ENCODE assay signal across 1 cellular context in the genomic region with DNA sequence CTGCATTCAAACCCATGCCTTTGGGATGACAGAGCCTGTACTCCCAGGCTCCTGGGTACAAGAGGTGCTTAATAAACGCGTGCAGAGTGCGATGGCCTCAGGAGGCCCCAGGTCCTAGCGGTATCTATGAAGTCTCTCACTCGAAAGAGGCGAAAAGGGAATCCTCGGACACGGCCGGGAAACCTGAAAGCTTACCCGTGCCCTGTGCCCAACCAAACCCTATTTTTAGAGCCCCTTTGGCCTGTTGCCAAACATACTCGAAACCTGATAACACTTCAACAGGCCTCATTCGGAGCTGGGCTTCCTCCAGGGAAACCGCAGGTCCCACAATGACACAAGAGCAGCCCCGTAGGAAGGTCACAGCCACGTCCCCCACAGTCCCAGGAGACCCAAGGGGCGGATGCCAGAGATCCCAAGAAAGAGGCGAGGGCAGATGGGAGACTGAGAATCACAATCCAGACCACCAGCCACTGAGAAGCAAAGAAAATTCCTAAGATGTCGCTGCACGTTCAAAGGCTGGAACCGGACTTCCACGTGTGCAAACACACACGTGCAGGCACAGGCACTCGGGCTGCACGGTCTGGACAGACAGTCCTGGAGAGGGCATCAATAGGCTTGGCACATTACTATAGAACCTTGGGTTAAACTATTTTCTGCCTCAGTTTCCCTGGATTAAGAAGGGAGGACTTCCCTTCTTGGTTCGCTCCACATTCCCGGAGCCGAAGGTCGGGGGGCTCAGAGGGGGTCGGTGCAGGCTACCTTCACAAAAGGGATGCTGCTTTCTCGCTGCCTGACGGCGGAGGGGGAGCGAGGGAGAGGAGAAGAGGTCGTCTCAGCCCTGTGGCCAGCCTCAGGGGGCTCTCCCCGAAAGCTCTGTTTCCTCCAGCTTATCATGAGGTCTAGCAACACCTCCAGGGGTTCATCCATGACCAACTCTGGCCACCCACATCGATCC.
A peak's percentile ranks its signal among the peaks of the same experiment; 100 is the strongest.
TF ChIP-seq lines count a peak whose summit lies in the region.

No MANE protein-coding gene starts in this region.

TF ChIP-seq in GM12878, 131 proteins besides CTCF, POLR2A, EP300 and RAD21 (continued from another document and continues in another):
- TF ChIP-seq RELA (IDR thresholded peaks at IDR 0.05; ENCODE audit: borderline replicate concordance, partially characterized antibody) (no peak), BMI1 (IDR thresholded peaks at IDR 0.05; ENCODE audit: borderline replicate concordance) (no peak), YBX1 (IDR thresholded peaks at IDR 0.05) (no peak), LARP7 (IDR thresholded peaks at IDR 0.05) (no peak), CBFB (IDR thresholded peaks at IDR 0.05; ENCODE audit: low read depth) (peak; percentile 98), GATAD2B (conservative IDR thresholded peaks at IDR 0.05; ENCODE audit: low read depth) (no peak; the same call in 1 of the 2 replicates), FOXM1 (IDR thresholded peaks at IDR 0.05; ENCODE audit: low read depth, low read length) (peak; percentile 70; the same call in 1 of the 2 replicates), SREBF1 (IDR thresholded peaks at IDR 0.05; ENCODE audit: low read length) (no peak), SIN3A (IDR thresholded peaks at IDR 0.05; ENCODE audit: low read depth, low read length) (no peak), EZH2 (IDR thresholded peaks at IDR 0.05; ENCODE audit: borderline replicate concordance, control insufficient read depth, low read depth, low read length) (no peak), SP1 (IDR thresholded peaks at IDR 0.05; ENCODE audit: low read depth, low read length) (peak; percentile 62), RB1 (IDR thresholded peaks at IDR 0.05; ENCODE audit: borderline replicate concordance) (no peak), SPI1 (IDR thresholded peaks at IDR 0.05; ENCODE audit: borderline replicate concordance, insufficient read depth, low read depth, low read length) (peak; percentile 21; the same call in 1 of the 2 replicates), RFX5 (IDR thresholded peaks at IDR 0.05; ENCODE audit: low read depth, low read length) (no peak), KAT2A (conservative IDR thresholded peaks at IDR 0.05; ENCODE audit: control insufficient read depth, low read depth, low read length) (no peak), ATF7 (IDR thresholded peaks at IDR 0.05; ENCODE audit: low read depth) (peak; percentile 70), MLLT1 (IDR thresholded peaks at IDR 0.05) (peak; percentile 73), CHD1 (IDR thresholded peaks at IDR 0.05; ENCODE audit: low read depth, low read length) (no peak), ZBTB11 (CRISPR knock-in tag; IDR thresholded peaks at IDR 0.05) (no peak), RAD51 (IDR thresholded peaks at IDR 0.05) (no peak), POU2F2 (IDR thresholded peaks at IDR 0.05; ENCODE audit: borderline replicate concordance, low read depth, low read length) (no peak), ATF2 (IDR thresholded peaks at IDR 0.05; ENCODE audit: low read length) (no peak), BRCA1 (IDR thresholded peaks at IDR 0.05; ENCODE audit: low read depth, low read length) (no peak), YY1 (IDR thresholded peaks at IDR 0.05; ENCODE audit: low read depth, low read length) (no peak)
- TF ChIP-seq, protein P1, sequence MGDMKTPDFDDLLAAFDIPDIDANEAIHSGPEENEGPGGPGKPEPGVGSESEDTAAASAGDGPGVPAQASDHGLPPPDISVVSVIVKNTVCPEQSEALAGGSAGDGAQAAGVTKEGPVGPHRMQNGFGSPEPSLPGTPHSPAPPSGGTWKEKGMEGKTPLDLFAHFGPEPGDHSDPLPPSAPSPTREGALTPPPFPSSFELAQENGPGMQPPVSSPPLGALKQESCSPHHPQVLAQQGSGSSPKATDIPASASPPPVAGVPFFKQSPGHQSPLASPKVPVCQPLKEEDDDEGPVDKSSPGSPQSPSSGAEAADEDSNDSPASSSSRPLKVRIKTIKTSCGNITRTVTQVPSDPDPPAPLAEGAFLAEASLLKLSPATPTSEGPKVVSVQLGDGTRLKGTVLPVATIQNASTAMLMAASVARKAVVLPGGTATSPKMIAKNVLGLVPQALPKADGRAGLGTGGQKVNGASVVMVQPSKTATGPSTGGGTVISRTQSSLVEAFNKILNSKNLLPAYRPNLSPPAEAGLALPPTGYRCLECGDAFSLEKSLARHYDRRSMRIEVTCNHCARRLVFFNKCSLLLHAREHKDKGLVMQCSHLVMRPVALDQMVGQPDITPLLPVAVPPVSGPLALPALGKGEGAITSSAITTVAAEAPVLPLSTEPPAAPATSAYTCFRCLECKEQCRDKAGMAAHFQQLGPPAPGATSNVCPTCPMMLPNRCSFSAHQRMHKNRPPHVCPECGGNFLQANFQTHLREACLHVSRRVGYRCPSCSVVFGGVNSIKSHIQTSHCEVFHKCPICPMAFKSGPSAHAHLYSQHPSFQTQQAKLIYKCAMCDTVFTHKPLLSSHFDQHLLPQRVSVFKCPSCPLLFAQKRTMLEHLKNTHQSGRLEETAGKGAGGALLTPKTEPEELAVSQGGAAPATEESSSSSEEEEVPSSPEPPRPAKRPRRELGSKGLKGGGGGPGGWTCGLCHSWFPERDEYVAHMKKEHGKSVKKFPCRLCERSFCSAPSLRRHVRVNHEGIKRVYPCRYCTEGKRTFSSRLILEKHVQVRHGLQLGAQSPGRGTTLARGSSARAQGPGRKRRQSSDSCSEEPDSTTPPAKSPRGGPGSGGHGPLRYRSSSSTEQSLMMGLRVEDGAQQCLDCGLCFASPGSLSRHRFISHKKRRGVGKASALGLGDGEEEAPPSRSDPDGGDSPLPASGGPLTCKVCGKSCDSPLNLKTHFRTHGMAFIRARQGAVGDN (IDR thresholded peaks at IDR 0.05): no peak
- TF ChIP-seq, protein P2, sequence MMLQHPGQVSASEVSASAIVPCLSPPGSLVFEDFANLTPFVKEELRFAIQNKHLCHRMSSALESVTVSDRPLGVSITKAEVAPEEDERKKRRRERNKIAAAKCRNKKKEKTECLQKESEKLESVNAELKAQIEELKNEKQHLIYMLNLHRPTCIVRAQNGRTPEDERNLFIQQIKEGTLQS (IDR thresholded peaks at IDR 0.05; ENCODE audit: borderline replicate concordance, extremely low read depth, low read depth, low read length): no peak
- TF ChIP-seq, protein P3, sequence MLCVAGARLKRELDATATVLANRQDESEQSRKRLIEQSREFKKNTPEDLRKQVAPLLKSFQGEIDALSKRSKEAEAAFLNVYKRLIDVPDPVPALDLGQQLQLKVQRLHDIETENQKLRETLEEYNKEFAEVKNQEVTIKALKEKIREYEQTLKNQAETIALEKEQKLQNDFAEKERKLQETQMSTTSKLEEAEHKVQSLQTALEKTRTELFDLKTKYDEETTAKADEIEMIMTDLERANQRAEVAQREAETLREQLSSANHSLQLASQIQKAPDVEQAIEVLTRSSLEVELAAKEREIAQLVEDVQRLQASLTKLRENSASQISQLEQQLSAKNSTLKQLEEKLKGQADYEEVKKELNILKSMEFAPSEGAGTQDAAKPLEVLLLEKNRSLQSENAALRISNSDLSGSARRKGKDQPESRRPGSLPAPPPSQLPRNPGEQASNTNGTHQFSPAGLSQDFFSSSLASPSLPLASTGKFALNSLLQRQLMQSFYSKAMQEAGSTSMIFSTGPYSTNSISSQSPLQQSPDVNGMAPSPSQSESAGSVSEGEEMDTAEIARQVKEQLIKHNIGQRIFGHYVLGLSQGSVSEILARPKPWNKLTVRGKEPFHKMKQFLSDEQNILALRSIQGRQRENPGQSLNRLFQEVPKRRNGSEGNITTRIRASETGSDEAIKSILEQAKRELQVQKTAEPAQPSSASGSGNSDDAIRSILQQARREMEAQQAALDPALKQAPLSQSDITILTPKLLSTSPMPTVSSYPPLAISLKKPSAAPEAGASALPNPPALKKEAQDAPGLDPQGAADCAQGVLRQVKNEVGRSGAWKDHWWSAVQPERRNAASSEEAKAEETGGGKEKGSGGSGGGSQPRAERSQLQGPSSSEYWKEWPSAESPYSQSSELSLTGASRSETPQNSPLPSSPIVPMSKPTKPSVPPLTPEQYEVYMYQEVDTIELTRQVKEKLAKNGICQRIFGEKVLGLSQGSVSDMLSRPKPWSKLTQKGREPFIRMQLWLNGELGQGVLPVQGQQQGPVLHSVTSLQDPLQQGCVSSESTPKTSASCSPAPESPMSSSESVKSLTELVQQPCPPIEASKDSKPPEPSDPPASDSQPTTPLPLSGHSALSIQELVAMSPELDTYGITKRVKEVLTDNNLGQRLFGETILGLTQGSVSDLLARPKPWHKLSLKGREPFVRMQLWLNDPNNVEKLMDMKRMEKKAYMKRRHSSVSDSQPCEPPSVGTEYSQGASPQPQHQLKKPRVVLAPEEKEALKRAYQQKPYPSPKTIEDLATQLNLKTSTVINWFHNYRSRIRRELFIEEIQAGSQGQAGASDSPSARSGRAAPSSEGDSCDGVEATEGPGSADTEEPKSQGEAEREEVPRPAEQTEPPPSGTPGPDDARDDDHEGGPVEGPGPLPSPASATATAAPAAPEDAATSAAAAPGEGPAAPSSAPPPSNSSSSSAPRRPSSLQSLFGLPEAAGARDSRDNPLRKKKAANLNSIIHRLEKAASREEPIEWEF (IDR thresholded peaks at IDR 0.05; ENCODE audit: insufficient replicate concordance, low read depth, low read length): no peak
- TF ChIP-seq, protein P4, sequence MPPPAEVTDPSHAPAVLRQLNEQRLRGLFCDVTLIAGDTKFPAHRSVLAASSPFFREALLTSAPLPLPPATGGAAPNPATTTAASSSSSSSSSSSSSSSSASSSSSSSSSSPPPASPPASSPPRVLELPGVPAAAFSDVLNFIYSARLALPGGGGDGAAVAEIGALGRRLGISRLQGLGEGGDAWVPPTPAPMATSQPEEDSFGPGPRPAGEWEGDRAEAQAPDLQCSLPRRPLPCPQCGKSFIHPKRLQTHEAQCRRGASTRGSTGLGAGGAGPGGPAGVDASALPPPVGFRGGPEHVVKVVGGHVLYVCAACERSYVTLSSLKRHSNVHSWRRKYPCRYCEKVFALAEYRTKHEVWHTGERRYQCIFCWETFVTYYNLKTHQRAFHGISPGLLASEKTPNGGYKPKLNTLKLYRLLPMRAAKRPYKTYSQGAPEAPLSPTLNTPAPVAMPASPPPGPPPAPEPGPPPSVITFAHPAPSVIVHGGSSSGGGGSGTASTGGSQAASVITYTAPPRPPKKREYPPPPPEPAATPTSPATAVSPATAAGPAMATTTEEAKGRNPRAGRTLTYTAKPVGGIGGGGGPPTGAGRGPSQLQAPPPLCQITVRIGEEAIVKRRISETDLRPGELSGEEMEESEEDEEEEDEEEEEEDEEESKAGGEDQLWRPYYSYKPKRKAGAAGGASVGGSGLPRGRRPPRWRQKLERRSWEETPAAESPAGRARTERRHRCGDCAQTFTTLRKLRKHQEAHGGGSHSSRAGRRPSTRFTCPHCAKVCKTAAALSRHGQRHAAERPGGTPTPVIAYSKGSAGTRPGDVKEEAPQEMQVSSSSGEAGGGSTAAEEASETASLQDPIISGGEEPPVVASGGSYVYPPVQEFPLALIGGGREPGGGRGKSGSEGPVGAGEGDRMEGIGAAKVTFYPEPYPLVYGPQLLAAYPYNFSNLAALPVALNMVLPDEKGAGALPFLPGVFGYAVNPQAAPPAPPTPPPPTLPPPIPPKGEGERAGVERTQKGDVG (CRISPR knock-in tag; IDR thresholded peaks at IDR 0.05): no peak
